8 cellular contexts compared by ENCODE assay signal in the genomic region with DNA sequence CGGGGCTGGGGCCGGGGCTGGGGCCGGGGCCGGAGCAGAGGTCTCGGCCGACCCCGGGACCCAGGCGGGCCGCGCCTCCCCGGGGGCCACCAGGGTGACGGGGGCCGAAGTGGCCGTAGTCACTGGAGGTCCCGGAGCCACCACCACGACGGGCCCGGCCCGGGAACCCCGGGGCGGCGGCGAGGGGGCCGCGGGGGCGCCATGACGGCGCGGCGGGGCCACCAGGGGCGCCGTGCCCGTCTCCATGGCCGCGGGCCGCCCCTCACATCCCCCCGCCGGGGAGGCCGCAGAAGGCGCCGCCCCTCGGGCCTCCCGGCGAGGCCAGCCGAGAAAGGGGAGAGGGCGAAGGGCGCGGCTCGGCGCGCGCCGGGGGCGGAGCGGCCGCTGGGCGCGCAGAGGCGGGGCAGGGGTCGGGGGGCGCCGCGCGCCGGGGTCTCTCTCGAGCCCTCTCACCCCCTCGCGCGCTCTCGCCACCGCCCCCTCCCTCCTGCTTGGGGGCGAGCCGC. TPM values are rescaled to one million over a fixed set of nuclear protein-coding genes. Genes with fewer than 3 reads are reported as not detected.
DNase-seq lines count a peak whose midpoint lies in the region; ATAC-seq and TF ChIP-seq lines count a peak whose summit lies in the region.

No MANE protein-coding gene starts in this region.

- no peaks in the 10 kb centered on the region for H3K9me3 ChIP-seq in left lung

- in situ Hi-C loops in GM13977 (cut with MboI; ENCODE audit: low pct_unique_long_range_greater_than_20kb, low sequenced_read_pairs, unreplicated experiment), result no loop called here

- H3K9me3 Mint-ChIP-seq in activated T-helper 1 cell treated with anti-CD3 and anti-CD28 coated beads, Interleukin-12 subunit alpha, Interleukin-12 subunit beta, Interleukin-2, Interleukin-4 antibody, amounts not matched to agents 30 ng/mL and 10 ng/mL and 1 ng/mL, durations not matched to agents 14 hours and 24 hours and 36 hours, result no peaks in the 10 kb centered on the region
- no peaks in the 10 kb centered on the region for H3K9me3 Mint-ChIP-seq in type B pancreatic cell

- peaks cover 0 to 19% of the 10 kb centered on the region in 2 donors for H3K36me3 ChIP-seq in left lung

- ATAC-seq in HG02759 (IDR thresholded peaks at IDR 0.05; ENCODE audit: unreplicated experiment) (peak; percentile 21), left lung (no peak)

- peak overlapping the region; percentile 76 to 93 for H3K4me3 ChIP-seq in left lung

- intact Hi-C loops in activated T-helper 1 cell treated with anti-CD3 and anti-CD28 coated beads, Interleukin-12 subunit alpha, Interleukin-12 subunit beta, Interleukin-2, Interleukin-4 antibody, amounts not matched to agents 30 ng/mL and 10 ng/mL and 1 ng/mL, durations not matched to agents 14 hours and 24 hours and 36 hours (cut with micrococcal nuclease), result loop anchor here (1.0 to 10.0 kb wide), 10 partner anchors 8 to 375 kb away; partner anchors contain the start of genes CD2BP2, FBRS, HIRIP3 and INO80E
- intact Hi-C loops in left lung (cut with DNase I), result no loop called here

- no peak overlapping the region for H3K27ac Mint-ChIP-seq in activated T-helper 1 cell treated with anti-CD3 and anti-CD28 coated beads, Interleukin-12 subunit alpha, Interleukin-12 subunit beta, Interleukin-2, Interleukin-4 antibody, amounts not matched to agents 30 ng/mL and 10 ng/mL and 1 ng/mL, durations not matched to agents 14 hours and 24 hours and 36 hours
- H3K27ac Mint-ChIP-seq in type B pancreatic cell, result no peak overlapping the region

- H3K4me1 ChIP-seq in left lung, result peaks cover 4 to 42% of the 10 kb centered on the region in 2 donors

- peak overlapping the region; percentile 81 for H3K4me3 Mint-ChIP-seq in activated T-helper 1 cell treated with anti-CD3 and anti-CD28 coated beads, Interleukin-12 subunit alpha, Interleukin-12 subunit beta, Interleukin-2, Interleukin-4 antibody, amounts not matched to agents 30 ng/mL and 10 ng/mL and 1 ng/mL, durations not matched to agents 14 hours and 24 hours and 36 hours
- H3K4me3 Mint-ChIP-seq in type B pancreatic cell, result peak overlapping the region; percentile 85

- DNase-seq in GM13977 (ENCODE audit: low spot score), result no peak
- no peak for DNase-seq in activated T-helper 1 cell treated with anti-CD3 and anti-CD28 coated beads, Interleukin-12 subunit alpha, Interleukin-12 subunit beta, Interleukin-2, Interleukin-4 antibody, amounts not matched to agents 30 ng/mL and 10 ng/mL and 1 ng/mL, durations not matched to agents 14 hours and 24 hours and 36 hours (ENCODE audit: low spot score)
- DNase-seq in left lung, result no peak
- no peak for DNase-seq in type B pancreatic cell (ENCODE audit: extremely low spot score, unreplicated experiment)
- no peak for DNase-seq in NCI-H2196 (lab: John Stamatoyannopoulos, UW; ENCODE audit: unreplicated experiment)
- DNase-seq in NCI-H128 (lab: John Stamatoyannopoulos, UW; ENCODE audit: unreplicated experiment), result no peak
- no peak for DNase-seq in cortex of kidney (lab: John Stamatoyannopoulos, UW)

- peak overlapping the region; percentile 62 to 83 for H3K27ac ChIP-seq in left lung

- H3K27me3 Mint-ChIP-seq in activated T-helper 1 cell treated with anti-CD3 and anti-CD28 coated beads, Interleukin-12 subunit alpha, Interleukin-12 subunit beta, Interleukin-2, Interleukin-4 antibody, amounts not matched to agents 30 ng/mL and 10 ng/mL and 1 ng/mL, durations not matched to agents 14 hours and 24 hours and 36 hours (ENCODE audit: insufficient read depth), result no peaks in the 10 kb centered on the region
- no peaks in the 10 kb centered on the region for H3K27me3 Mint-ChIP-seq in type B pancreatic cell

- peaks cover 20% of the 10 kb centered on the region for H3K36me3 Mint-ChIP-seq in activated T-helper 1 cell treated with anti-CD3 and anti-CD28 coated beads, Interleukin-12 subunit alpha, Interleukin-12 subunit beta, Interleukin-2, Interleukin-4 antibody, amounts not matched to agents 30 ng/mL and 10 ng/mL and 1 ng/mL, durations not matched to agents 14 hours and 24 hours and 36 hours (ENCODE audit: low read depth)
- no peaks in the 10 kb centered on the region for H3K36me3 Mint-ChIP-seq in type B pancreatic cell

- H3K4me1 Mint-ChIP-seq in activated T-helper 1 cell treated with anti-CD3 and anti-CD28 coated beads, Interleukin-12 subunit alpha, Interleukin-12 subunit beta, Interleukin-2, Interleukin-4 antibody, amounts not matched to agents 30 ng/mL and 10 ng/mL and 1 ng/mL, durations not matched to agents 14 hours and 24 hours and 36 hours (ENCODE audit: low read depth), result peaks cover 47% of the 10 kb centered on the region
- H3K4me1 Mint-ChIP-seq in type B pancreatic cell (ENCODE audit: unreplicated experiment), result peaks cover 41% of the 10 kb centered on the region

- TF ChIP-seq CTCF in GM13977 (IDR thresholded peaks at IDR 0.05; ENCODE audit: extremely low read depth, insufficient read depth, missing control alignments), result peak; percentile 32
- no peak for TF ChIP-seq CTCF in left lung (IDR thresholded peaks at IDR 0.05)
- TF ChIP-seq CTCF in type B pancreatic cell (conservative IDR thresholded peaks at IDR 0.05), result peak; percentile 50

- no peaks in the 10 kb centered on the region for H3K27me3 ChIP-seq in left lung

RNA-seq across cellular contexts. Expression of gene TBC1D10B, which starts 0.3 kb away (rescaled TPM):
- 68.9 and 73.6 TPM in 2 replicates for total RNA-seq in activated T-helper 1 cell treated with anti-CD3 and anti-CD28 coated beads, Interleukin-12 subunit alpha, Interleukin-12 subunit beta, Interleukin-2, Interleukin-4 antibody, amounts not matched to agents 30 ng/mL and 10 ng/mL and 1 ng/mL, durations not matched to agents 14 hours and 24 hours and 36 hours
- total RNA-seq in left lung, result 10 to 100 TPM; 32.7 to 43.7 TPM
- total RNA-seq in type B pancreatic cell (ENCODE audit: low replicate concordance), result 46.8 and 50.0 TPM in 2 replicates

RNA-seq across cellular contexts. Expression of gene MYL11, which starts 4.6 kb away (rescaled TPM):
- total RNA-seq in activated T-helper 1 cell treated with anti-CD3 and anti-CD28 coated beads, Interleukin-12 subunit alpha, Interleukin-12 subunit beta, Interleukin-2, Interleukin-4 antibody, amounts not matched to agents 30 ng/mL and 10 ng/mL and 1 ng/mL, durations not matched to agents 14 hours and 24 hours and 36 hours, result 2.0 and 2.7 TPM in 2 replicates
- total RNA-seq in left lung, result 1 to 10 TPM in 1 of 2 donors, not detected in 1; 1.6 TPM
- 10.4 and 21.7 TPM in 2 replicates for total RNA-seq in type B pancreatic cell (ENCODE audit: low replicate concordance)

RNA-seq across cellular contexts. Expression of gene SEPTIN1, which starts 12.4 kb away (rescaled TPM):
- 195 and 200 TPM in 2 replicates for total RNA-seq in activated T-helper 1 cell treated with anti-CD3 and anti-CD28 coated beads, Interleukin-12 subunit alpha, Interleukin-12 subunit beta, Interleukin-2, Interleukin-4 antibody, amounts not matched to agents 30 ng/mL and 10 ng/mL and 1 ng/mL, durations not matched to agents 14 hours and 24 hours and 36 hours
- total RNA-seq in left lung (1 to 10 TPM; 2.9 to 6.3 TPM), type B pancreatic cell (ENCODE audit: low replicate concordance) (1.4 and 2.3 TPM in 2 replicates)

RNA-seq across cellular contexts. Expression of gene CD2BP2, which starts 14.9 kb away (rescaled TPM):
- total RNA-seq in activated T-helper 1 cell treated with anti-CD3 and anti-CD28 coated beads, Interleukin-12 subunit alpha, Interleukin-12 subunit beta, Interleukin-2, Interleukin-4 antibody, amounts not matched to agents 30 ng/mL and 10 ng/mL and 1 ng/mL, durations not matched to agents 14 hours and 24 hours and 36 hours, result 100 and 104 TPM in 2 replicates
- total RNA-seq in left lung (10 to 100 TPM; 53.2 to 57.6 TPM), type B pancreatic cell (ENCODE audit: low replicate concordance) (64.6 and 68.9 TPM in 2 replicates)

RNA-seq across cellular contexts. Expression of gene ZNF48, which starts 25.2 kb away (rescaled TPM):
- 20.2 and 21.4 TPM in 2 replicates for total RNA-seq in activated T-helper 1 cell treated with anti-CD3 and anti-CD28 coated beads, Interleukin-12 subunit alpha, Interleukin-12 subunit beta, Interleukin-2, Interleukin-4 antibody, amounts not matched to agents 30 ng/mL and 10 ng/mL and 1 ng/mL, durations not matched to agents 14 hours and 24 hours and 36 hours
- total RNA-seq in left lung (1 to 10 TPM; 7.0 TPM), type B pancreatic cell (ENCODE audit: low replicate concordance) (14.5 and 21.1 TPM in 2 replicates)

Comparison
In these comparisons a context has a peak if more than half of its experiments do, and no peak if none do; other contexts are left out.
1. CTCF ChIP-seq: peak in GM13977 (single experiment) and type B pancreatic cell (single experiment); none in left lung (0 of 2).
2. RNA of gene SEPTIN1, which starts 12.4 kb away (total RNA-seq): 195 to 200 TPM in activated T-helper 1 cell treated with anti-CD3 and anti-CD28 coated beads, Interleukin-12 subunit alpha, Interleukin-12 subunit beta, Interleukin-2, Interleukin-4 antibody, amounts not matched to agents 30 ng/mL and 10 ng/mL and 1 ng/mL, durations not matched to agents 14 hours and 24 hours and 36 hours; 2.9 to 6.3 TPM in left lung and 1.4 to 2.3 TPM in type B pancreatic cell; every median in the first group is over 10 times any median in the second.